Comparison of ENCODE assay signal across 2 cellular contexts in the genomic region with DNA sequence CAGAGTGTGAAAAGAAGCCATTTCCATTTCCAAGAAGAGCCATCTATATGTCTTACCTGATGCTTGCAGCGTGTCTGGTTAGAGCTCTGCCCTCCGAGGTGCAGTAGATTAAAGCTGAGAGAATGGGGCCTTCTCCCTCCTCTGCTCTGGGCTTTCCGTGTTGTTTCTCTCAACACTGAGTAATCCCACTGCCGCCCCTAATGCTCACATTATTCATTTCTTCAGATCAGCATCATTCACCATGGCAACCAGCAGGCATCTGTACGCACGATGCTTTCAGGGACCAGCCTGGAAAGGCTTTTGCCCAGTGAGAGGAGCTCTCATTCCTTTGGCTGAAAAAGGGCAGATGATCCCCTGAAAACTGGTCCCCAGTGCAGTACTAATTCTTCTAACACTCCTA.
TF ChIP-seq lines count a peak whose summit lies in the region.

No MANE protein-coding gene starts in this region.

TF ChIP-seq in SK-N-SH, 30 proteins besides CTCF, POLR2A, EP300 and RAD21 (continued from another document):
- TF ChIP-seq, protein P1, sequence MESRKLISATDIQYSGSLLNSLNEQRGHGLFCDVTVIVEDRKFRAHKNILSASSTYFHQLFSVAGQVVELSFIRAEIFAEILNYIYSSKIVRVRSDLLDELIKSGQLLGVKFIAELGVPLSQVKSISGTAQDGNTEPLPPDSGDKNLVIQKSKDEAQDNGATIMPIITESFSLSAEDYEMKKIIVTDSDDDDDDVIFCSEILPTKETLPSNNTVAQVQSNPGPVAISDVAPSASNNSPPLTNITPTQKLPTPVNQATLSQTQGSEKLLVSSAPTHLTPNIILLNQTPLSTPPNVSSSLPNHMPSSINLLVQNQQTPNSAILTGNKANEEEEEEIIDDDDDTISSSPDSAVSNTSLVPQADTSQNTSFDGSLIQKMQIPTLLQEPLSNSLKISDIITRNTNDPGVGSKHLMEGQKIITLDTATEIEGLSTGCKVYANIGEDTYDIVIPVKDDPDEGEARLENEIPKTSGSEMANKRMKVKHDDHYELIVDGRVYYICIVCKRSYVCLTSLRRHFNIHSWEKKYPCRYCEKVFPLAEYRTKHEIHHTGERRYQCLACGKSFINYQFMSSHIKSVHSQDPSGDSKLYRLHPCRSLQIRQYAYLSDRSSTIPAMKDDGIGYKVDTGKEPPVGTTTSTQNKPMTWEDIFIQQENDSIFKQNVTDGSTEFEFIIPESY (IDR thresholded peaks at IDR 0.05; ENCODE audit: borderline replicate concordance, low read depth) = no peak
- TF ChIP-seq EZH2phosphoT487 (IDR thresholded peaks at IDR 0.05; ENCODE audit: borderline replicate concordance, low read depth) (no peak), JUND (IDR thresholded peaks at IDR 0.05) (no peak), TEAD4 (IDR thresholded peaks at IDR 0.05; ENCODE audit: borderline replicate concordance, insufficient read depth) (no peak), GATA2 (CRISPR knock-in tag; IDR thresholded peaks at IDR 0.05) (no peak)
- TF ChIP-seq, protein P2, sequence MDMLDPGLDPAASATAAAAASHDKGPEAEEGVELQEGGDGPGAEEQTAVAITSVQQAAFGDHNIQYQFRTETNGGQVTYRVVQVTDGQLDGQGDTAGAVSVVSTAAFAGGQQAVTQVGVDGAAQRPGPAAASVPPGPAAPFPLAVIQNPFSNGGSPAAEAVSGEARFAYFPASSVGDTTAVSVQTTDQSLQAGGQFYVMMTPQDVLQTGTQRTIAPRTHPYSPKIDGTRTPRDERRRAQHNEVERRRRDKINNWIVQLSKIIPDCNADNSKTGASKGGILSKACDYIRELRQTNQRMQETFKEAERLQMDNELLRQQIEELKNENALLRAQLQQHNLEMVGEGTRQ (IDR thresholded peaks at IDR 0.05; ENCODE audit: borderline replicate concordance, low read depth, low read length) = no peak
- TF ChIP-seq, protein P3, sequence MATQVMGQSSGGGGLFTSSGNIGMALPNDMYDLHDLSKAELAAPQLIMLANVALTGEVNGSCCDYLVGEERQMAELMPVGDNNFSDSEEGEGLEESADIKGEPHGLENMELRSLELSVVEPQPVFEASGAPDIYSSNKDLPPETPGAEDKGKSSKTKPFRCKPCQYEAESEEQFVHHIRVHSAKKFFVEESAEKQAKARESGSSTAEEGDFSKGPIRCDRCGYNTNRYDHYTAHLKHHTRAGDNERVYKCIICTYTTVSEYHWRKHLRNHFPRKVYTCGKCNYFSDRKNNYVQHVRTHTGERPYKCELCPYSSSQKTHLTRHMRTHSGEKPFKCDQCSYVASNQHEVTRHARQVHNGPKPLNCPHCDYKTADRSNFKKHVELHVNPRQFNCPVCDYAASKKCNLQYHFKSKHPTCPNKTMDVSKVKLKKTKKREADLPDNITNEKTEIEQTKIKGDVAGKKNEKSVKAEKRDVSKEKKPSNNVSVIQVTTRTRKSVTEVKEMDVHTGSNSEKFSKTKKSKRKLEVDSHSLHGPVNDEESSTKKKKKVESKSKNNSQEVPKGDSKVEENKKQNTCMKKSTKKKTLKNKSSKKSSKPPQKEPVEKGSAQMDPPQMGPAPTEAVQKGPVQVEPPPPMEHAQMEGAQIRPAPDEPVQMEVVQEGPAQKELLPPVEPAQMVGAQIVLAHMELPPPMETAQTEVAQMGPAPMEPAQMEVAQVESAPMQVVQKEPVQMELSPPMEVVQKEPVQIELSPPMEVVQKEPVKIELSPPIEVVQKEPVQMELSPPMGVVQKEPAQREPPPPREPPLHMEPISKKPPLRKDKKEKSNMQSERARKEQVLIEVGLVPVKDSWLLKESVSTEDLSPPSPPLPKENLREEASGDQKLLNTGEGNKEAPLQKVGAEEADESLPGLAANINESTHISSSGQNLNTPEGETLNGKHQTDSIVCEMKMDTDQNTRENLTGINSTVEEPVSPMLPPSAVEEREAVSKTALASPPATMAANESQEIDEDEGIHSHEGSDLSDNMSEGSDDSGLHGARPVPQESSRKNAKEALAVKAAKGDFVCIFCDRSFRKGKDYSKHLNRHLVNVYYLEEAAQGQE (IDR thresholded peaks at IDR 0.05; ENCODE audit: low read depth, low read length) = no peak
TF ChIP-seq in SK-N-SH: peak in this region for 0.

TF ChIP-seq in SK-N-SH treated with all-trans-retinoic acid at 6 μM for 48 hours, 23 proteins besides CTCF, POLR2A, EP300 and RAD21 (continued from another document):
- TF ChIP-seq, protein P4, sequence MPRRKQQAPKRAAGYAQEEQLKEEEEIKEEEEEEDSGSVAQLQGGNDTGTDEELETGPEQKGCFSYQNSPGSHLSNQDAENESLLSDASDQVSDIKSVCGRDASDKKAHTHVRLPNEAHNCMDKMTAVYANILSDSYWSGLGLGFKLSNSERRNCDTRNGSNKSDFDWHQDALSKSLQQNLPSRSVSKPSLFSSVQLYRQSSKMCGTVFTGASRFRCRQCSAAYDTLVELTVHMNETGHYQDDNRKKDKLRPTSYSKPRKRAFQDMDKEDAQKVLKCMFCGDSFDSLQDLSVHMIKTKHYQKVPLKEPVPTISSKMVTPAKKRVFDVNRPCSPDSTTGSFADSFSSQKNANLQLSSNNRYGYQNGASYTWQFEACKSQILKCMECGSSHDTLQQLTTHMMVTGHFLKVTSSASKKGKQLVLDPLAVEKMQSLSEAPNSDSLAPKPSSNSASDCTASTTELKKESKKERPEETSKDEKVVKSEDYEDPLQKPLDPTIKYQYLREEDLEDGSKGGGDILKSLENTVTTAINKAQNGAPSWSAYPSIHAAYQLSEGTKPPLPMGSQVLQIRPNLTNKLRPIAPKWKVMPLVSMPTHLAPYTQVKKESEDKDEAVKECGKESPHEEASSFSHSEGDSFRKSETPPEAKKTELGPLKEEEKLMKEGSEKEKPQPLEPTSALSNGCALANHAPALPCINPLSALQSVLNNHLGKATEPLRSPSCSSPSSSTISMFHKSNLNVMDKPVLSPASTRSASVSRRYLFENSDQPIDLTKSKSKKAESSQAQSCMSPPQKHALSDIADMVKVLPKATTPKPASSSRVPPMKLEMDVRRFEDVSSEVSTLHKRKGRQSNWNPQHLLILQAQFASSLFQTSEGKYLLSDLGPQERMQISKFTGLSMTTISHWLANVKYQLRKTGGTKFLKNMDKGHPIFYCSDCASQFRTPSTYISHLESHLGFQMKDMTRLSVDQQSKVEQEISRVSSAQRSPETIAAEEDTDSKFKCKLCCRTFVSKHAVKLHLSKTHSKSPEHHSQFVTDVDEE (CRISPR knock-in tag; IDR thresholded peaks at IDR 0.05) = no peak
- no peak for TF ChIP-seq OSR1 (CRISPR knock-in tag; IDR thresholded peaks at IDR 0.05)
- TF ChIP-seq ZC3H10 (CRISPR knock-in tag; IDR thresholded peaks at IDR 0.05) = no peak
- TF ChIP-seq, protein P5, sequence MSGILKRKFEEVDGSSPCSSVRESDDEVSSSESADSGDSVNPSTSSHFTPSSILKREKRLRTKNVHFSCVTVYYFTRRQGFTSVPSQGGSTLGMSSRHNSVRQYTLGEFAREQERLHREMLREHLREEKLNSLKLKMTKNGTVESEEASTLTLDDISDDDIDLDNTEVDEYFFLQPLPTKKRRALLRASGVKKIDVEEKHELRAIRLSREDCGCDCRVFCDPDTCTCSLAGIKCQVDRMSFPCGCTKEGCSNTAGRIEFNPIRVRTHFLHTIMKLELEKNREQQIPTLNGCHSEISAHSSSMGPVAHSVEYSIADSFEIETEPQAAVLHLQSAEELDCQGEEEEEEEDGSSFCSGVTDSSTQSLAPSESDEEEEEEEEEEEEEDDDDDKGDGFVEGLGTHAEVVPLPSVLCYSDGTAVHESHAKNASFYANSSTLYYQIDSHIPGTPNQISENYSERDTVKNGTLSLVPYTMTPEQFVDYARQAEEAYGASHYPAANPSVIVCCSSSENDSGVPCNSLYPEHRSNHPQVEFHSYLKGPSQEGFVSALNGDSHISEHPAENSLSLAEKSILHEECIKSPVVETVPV (CRISPR knock-in tag; IDR thresholded peaks at IDR 0.05) = no peak
- TF ChIP-seq ZFP30 (CRISPR knock-in tag; IDR thresholded peaks at IDR 0.05) = no peak
- TF ChIP-seq, protein P6, sequence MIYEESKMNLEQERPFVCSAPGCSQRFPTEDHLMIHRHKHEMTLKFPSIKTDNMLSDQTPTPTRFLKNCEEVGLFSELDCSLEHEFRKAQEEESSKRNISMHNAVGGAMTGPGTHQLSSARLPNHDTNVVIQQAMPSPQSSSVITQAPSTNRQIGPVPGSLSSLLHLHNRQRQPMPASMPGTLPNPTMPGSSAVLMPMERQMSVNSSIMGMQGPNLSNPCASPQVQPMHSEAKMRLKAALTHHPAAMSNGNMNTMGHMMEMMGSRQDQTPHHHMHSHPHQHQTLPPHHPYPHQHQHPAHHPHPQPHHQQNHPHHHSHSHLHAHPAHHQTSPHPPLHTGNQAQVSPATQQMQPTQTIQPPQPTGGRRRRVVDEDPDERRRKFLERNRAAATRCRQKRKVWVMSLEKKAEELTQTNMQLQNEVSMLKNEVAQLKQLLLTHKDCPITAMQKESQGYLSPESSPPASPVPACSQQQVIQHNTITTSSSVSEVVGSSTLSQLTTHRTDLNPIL (CRISPR knock-in tag; IDR thresholded peaks at IDR 0.05; ENCODE audit: low read depth) = no peak
- TF ChIP-seq GLIS3 (CRISPR knock-in tag; IDR thresholded peaks at IDR 0.05) = no peak
